24 cellular contexts compared by ENCODE assay signal in genomic region chr3:116285781-116286180, GRCh38.
"Had no signal": no experiment of that assay in that cellular context is flagged by ENCODE, and none has a peak within 500 bp of the region (broad histone marks: within the 10 kb centered on the region; RNA-seq: fewer than 3 reads in every experiment).

No MANE protein-coding gene starts in this region.

- H3K9me3 ChIP-seq: left lung, lower lobe of right lung, ovary, right atrium auricular region, right lobe of liver, suprapubic skin, thoracic aorta, tibial artery, upper lobe of right lung had no signal

- H3K4me2 ChIP-seq: smooth muscle cell had no signal

- H3K36me3 Mint-ChIP-seq: immature natural killer cell; naive thymus-derived CD8-positive, alpha-beta T cell had no signal

- H3K27ac Mint-ChIP-seq: immature natural killer cell; naive thymus-derived CD8-positive, alpha-beta T cell; nephron; progenitor cell of endocrine pancreas; stimulated activated naive CD8-positive, alpha-beta T cell treated with anti-CD3 and anti-CD28 coated beads, Interleukin-15, Interleukin-2, amounts not matched to agents 100 ng/mL and 50 ng/mL, for 24 hours had no signal

- H3K27ac ChIP-seq: left lung, lower lobe of right lung, ovary, right atrium auricular region, right lobe of liver, suprapubic skin, thoracic aorta, tibial artery, upper lobe of right lung had no signal

- H3K27me3 ChIP-seq: left lung, ovary, right atrium auricular region, right lobe of liver, suprapubic skin, tibial artery, upper lobe of right lung had no signal

- H3K4me3 Mint-ChIP-seq: immature natural killer cell; naive thymus-derived CD8-positive, alpha-beta T cell; nephron; stimulated activated naive CD8-positive, alpha-beta T cell treated with anti-CD3 and anti-CD28 coated beads, Interleukin-15, Interleukin-2, amounts not matched to agents 100 ng/mL and 50 ng/mL, for 24 hours had no signal

- H3K27me3 Mint-ChIP-seq: naive thymus-derived CD8-positive, alpha-beta T cell; stimulated activated naive CD8-positive, alpha-beta T cell treated with anti-CD3 and anti-CD28 coated beads, Interleukin-15, Interleukin-2, amounts not matched to agents 100 ng/mL and 50 ng/mL, for 24 hours had no signal

- H3K36me3 ChIP-seq: left lung, lower lobe of right lung, ovary, right atrium auricular region, right lobe of liver, suprapubic skin, thoracic aorta, tibial artery, upper lobe of right lung had no signal

- H3K4me3 ChIP-seq: left lung, lower lobe of right lung, ovary, right atrium auricular region, right lobe of liver, smooth muscle cell, suprapubic skin, thoracic aorta, tibial artery, upper lobe of right lung had no signal

- DNase-seq: hippocampal formation; immature natural killer cell; kidney; left colon; left lung; lower lobe of right lung; mammary epithelial cell; mesenchymal stem cell; naive thymus-derived CD8-positive, alpha-beta T cell; ovary; right lobe of liver; stimulated activated CD4-positive, alpha-beta T cell treated with anti-CD3 and anti-CD28 coated beads, Interleukin-1b, Interleukin-23, amount 100 ng/mL, for 48 hours; stimulated activated CD4-positive, alpha-beta T cell treated with anti-CD3 and anti-CD28 coated beads, Interleukin-4, amount 100 ng/mL, for 1 hour; stimulated activated naive CD4-positive, alpha-beta T cell; tibial artery; trophoblast cell; upper lobe of right lung had no signal

- H3K4me1 ChIP-seq: left lung, lower lobe of right lung, right atrium auricular region, right lobe of liver, suprapubic skin, tibial artery, upper lobe of right lung had no signal

- H3K9me3 Mint-ChIP-seq: nephron had no signal

- H3K4me1 Mint-ChIP-seq: immature natural killer cell; naive thymus-derived CD8-positive, alpha-beta T cell had no signal
